ENCODE assay signal across 25 cellular contexts in genomic region chr3:89697321-89697916, GRCh38.
DNase-seq lines count a peak whose midpoint lies in the region; ATAC-seq and TF ChIP-seq lines count a peak whose summit lies in the region.
"Had no signal": no experiment of that assay in that cellular context is flagged by ENCODE, and none has a peak within 500 bp of the region (broad histone marks: within the 10 kb centered on the region; RNA-seq: fewer than 3 reads in every experiment).

No MANE protein-coding gene starts in this region.

- DNase-seq in Right ventricle myocardium inferior (ENCODE audit: missing footprints): peak; percentile 54
- no peak for DNase-seq in left cardiac atrium
- DNase-seq in Peyer's patch: peak in 2 of 3 donors; percentile 61 to 69
- peak; percentile 16 for DNase-seq in epithelial cell of prostate (ENCODE audit: low read depth, low spot score)
- peak; percentile 12 for DNase-seq in transverse colon
- DNase-seq in DMS153 treated with DMSO at 0.1 percent for 48 hours (lab: John Stamatoyannopoulos, UW; ENCODE audit: unreplicated experiment): no peak
- DNase-seq in KBM-7: no peak
- no peak for DNase-seq in esophagus muscularis mucosa (ENCODE audit: extremely low spot score)
- DNase-seq: activated CD4-positive, CD25-positive, alpha-beta regulatory T cell treated with anti-CD3 and anti-CD28 coated beads, Interleukin-2, amount 50 U/mL, for 72 hours; activated CD8-positive, alpha-beta T cell treated with anti-CD3 and anti-CD28 coated beads, Interleukin-2, amount 10 ng/mL, durations not matched to agents 7 days and 5 days; central memory CD4-positive, alpha-beta T cell; dermis blood vessel endothelial cell; KG1; lower lobe of right lung; MM.1S; NCI-H446 treated with DMSO at 0.1 percent for 48 hours; nephron progenitor cell; NK-92 treated with Interleukin-12 subunit alpha and Interleukin-12 subunit beta, amount 100 ng/mL, for 24 hours; stimulated activated CD4-positive, alpha-beta T cell treated with anti-CD3 and anti-CD28 coated beads, Interleukin-2, amount 100 ng/mL, for 48 hours; trophoblast cell had no signal

- H3K4me3 ChIP-seq in Peyer's patch: no peak overlapping the region
- no peak overlapping the region for H3K4me3 ChIP-seq in transverse colon
- no peak overlapping the region for H3K4me3 ChIP-seq in esophagus muscularis mucosa
- H3K4me3 ChIP-seq: ascending aorta, lower lobe of right lung, pancreas, right atrium auricular region, SK-N-MC had no signal

- no peaks in the 10 kb centered on the region for H3K27me3 ChIP-seq in Peyer's patch
- no peaks in the 10 kb centered on the region for H3K27me3 ChIP-seq in transverse colon
- no peaks in the 10 kb centered on the region for H3K27me3 ChIP-seq in esophagus muscularis mucosa
- H3K27me3 ChIP-seq: ascending aorta, pancreas, right atrium auricular region had no signal

- intact Hi-C loops in Right ventricle myocardium inferior (cut with DNase I): no loop called here
- intact Hi-C loops in left cardiac atrium (cut with DNase I): no loop called here
- intact Hi-C loops in transverse colon (cut with DNase I; ENCODE audit: low total_unique reads): no loop called here
- intact Hi-C loops in esophagus muscularis mucosa (cut with DNase I): no loop called here

- no peak for TF ChIP-seq CTCF in Peyer's patch (IDR thresholded peaks at IDR 0.05)
- no peak for TF ChIP-seq CTCF in transverse colon (IDR thresholded peaks at IDR 0.05)
- no peak for TF ChIP-seq CTCF in esophagus muscularis mucosa (IDR thresholded peaks at IDR 0.05)

- H3K4me1 ChIP-seq in Peyer's patch (peaks cover 0 to 20% (median 0%) of the 10 kb centered on the region in 4 donors), transverse colon (peaks cover 3 to 36% (median 20%) of the 10 kb centered on the region in 4 donors), esophagus muscularis mucosa (no peaks in the 10 kb centered on the region)
- H3K4me1 ChIP-seq: lower lobe of right lung, pancreas, right atrium auricular region had no signal

- TF ChIP-seq POLR2A in Peyer's patch (IDR thresholded peaks at IDR 0.05) (no peak), transverse colon (IDR thresholded peaks at IDR 0.05) (no peak), esophagus muscularis mucosa (IDR thresholded peaks at IDR 0.05; ENCODE audit: low read depth) (no peak)

- H3K27ac ChIP-seq in Peyer's patch (peak overlapping the region in 1 of 4 donors; percentile 26), epithelial cell of prostate (no peak overlapping the region), transverse colon (peak overlapping the region; percentile 22 to 57 (median 34)), esophagus muscularis mucosa (replicated peaks in 1 of 4) (no peak overlapping the region)
- H3K27ac ChIP-seq: ascending aorta, lower lobe of right lung, pancreas, right atrium auricular region, SK-N-MC had no signal

- ATAC-seq in Right ventricle myocardium inferior (no peak), left cardiac atrium (no peak)
- ATAC-seq: activated CD8-positive, alpha-beta T cell treated with anti-CD3 and anti-CD28 coated beads, Interleukin-2, amount 10 ng/mL, durations not matched to agents 7 days and 5 days; lower lobe of right lung; Panc1; pancreas had no signal

- H3K36me3 ChIP-seq in Peyer's patch: no peaks in the 10 kb centered on the region
- no peaks in the 10 kb centered on the region for H3K36me3 ChIP-seq in transverse colon
- H3K36me3 ChIP-seq in esophagus muscularis mucosa: no peaks in the 10 kb centered on the region
- H3K36me3 ChIP-seq: ascending aorta, lower lobe of right lung, pancreas, right atrium auricular region had no signal

- in situ Hi-C loops in transverse colon (cut with MboI; ENCODE audit: low pct_ligation_motif_present in 1 of 4, low pct_unique_long_range_greater_than_20kb in 1 of 4, low sequenced_read_pairs in 3 of 4) (no loop called here), KBM-7 (cut with MboI; ENCODE audit: low pct_unique_long_range_greater_than_20kb, low sequenced_read_pairs) (no loop called here)

- WGBS in transverse colon (ENCODE audit: low coverage in 1 of 2), 2 donors: 61 to 81% methylated on average over 5 to 7 of the region's 7 CpGs
- 83% methylated on average over 7 of the region's 7 CpGs for WGBS in esophagus muscularis mucosa

- H3K9me3 ChIP-seq in Peyer's patch (no peaks in the 10 kb centered on the region), transverse colon (no peaks in the 10 kb centered on the region), esophagus muscularis mucosa (no peaks in the 10 kb centered on the region)
- H3K9me3 ChIP-seq: ascending aorta, pancreas, right atrium auricular region had no signal

- TF ChIP-seq EP300 in transverse colon (IDR thresholded peaks at IDR 0.05; ENCODE audit: low read depth) (no peak), esophagus muscularis mucosa (IDR thresholded peaks at IDR 0.05) (no peak)

Comparison
In these comparisons a context has a peak if more than half of its experiments do, and no peak if none do; other contexts are left out.
1. DNase-seq: peak in Right ventricle myocardium inferior (single experiment), Peyer's patch (2 of 3), epithelial cell of prostate (single experiment) and transverse colon (single experiment); none in left cardiac atrium (single experiment), DMS153 treated with DMSO at 0.1 percent for 48 hours (single experiment), KBM-7 (single experiment) and esophagus muscularis mucosa (single experiment).
2. H3K27ac ChIP-seq: peak in transverse colon (4 of 4); none in epithelial cell of prostate (single experiment) and esophagus muscularis mucosa (0 of 4).